In the genomic region with DNA sequence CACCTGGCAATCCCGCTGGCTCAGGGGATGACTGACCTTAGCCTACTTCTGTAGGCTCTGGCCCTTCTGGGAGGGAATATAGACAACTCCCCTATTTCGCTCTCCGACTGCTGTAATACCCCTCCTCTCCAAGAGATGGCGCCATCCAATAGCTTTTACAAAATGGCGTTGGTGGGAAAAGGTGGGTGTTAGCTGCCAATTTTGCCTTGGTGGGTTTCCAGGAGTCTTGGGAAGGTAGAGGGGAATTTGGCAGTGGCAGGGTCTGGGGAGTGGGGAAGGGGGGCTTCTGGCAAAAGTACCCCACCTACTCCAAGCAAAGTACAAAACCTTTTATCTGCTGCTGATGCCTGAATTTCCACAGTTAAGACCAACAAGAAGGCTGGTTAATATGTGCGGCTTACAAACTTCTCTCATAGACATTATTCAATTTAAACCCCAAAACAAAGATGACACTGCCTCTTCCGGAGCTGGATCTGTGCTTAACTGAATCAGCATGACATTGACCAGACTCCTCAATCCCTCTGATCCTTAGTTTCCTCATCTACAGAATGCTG, we compare ENCODE assay signal across 7 cellular contexts.
A peak's percentile ranks its signal among the peaks of the same experiment; 100 is the strongest.
DNase-seq lines count a peak whose midpoint lies in the region; ATAC-seq, FAIRE-seq and TF ChIP-seq lines count a peak whose summit lies in the region.

No MANE protein-coding gene starts in this region.

- no peak for FAIRE-seq in D721Med (lab: Jason Lieb, UNC)
- no peak for FAIRE-seq in RCC 7860 (lab: Jason Lieb, UNC)

- no peak overlapping the region for H3K4me3 ChIP-seq in HAP-1
- no peak overlapping the region for H3K4me3 ChIP-seq in dorsolateral prefrontal cortex

- in situ Hi-C loops in HAP-1 (cut with MboI; ENCODE audit: low sequenced_read_pairs) = loop anchor here (5.0 kb wide), 1 partner anchor 154 kb away; no protein-coding TSS in a partner anchor

- DNase-seq in D721Med (ENCODE audit: insufficient read length, low spot score) (no peak), HAP-1 (ENCODE audit: low spot score in 2 of 2) (peak; percentile 63 to 85), RCC 7860 (ENCODE audit: low spot score) (peak; percentile 15), dorsolateral prefrontal cortex (peak in 5 of 10 donors; percentile 48 to 70 (median 55)), mucosa of gallbladder (ENCODE audit: low spot score) (peak; percentile 42)

- peak; percentile 81 for TF ChIP-seq CTCF in D721Med (IDR thresholded peaks at IDR 0.05; ENCODE audit: insufficient read depth, missing control alignments)
- peak; percentile 55 to 96 (median 86) for TF ChIP-seq CTCF in dorsolateral prefrontal cortex (IDR thresholded peaks at IDR 0.05 in 54 of 56, conservative IDR thresholded peaks at IDR 0.05 in 2 of 56; ENCODE audit: low read depth in 1 of 56, partially characterized antibody in 56 of 56)

- peaks cover 4% of the 10 kb centered on the region; the same call in 1 of the 2 replicates for H3K27me3 ChIP-seq in HAP-1 (ENCODE audit: low read depth)
- H3K27me3 ChIP-seq in dorsolateral prefrontal cortex = no peaks in the 10 kb centered on the region

- intact Hi-C loops in dorsolateral prefrontal cortex (cut with DNase I) = loop anchor here in 1 of 2 donors (1.0 to 5.0 kb wide), 3 partner anchors 62 to 156 kb away; a partner anchor contains a TSS

- no peak for ATAC-seq in GM18909 (IDR thresholded peaks at IDR 0.05; ENCODE audit: poor library complexity, unreplicated experiment)
- no peak for ATAC-seq in GM18520 (IDR thresholded peaks at IDR 0.05; ENCODE audit: unreplicated experiment)

- no peaks in the 10 kb centered on the region for H3K9me3 ChIP-seq in HAP-1

- no peaks in the 10 kb centered on the region for H3K36me3 ChIP-seq in HAP-1 (replicated peaks)

- H3K4me1 ChIP-seq in HAP-1 = no peaks in the 10 kb centered on the region

- H3K27ac ChIP-seq in dorsolateral prefrontal cortex = peak overlapping the region in 3 of 59 donors; percentile 36 to 45 (median 39)
